In genomic region chr15:78944669-78945407, GRCh38 we compare ENCODE assay signal across 1 cellular context.
TF ChIP-seq lines count a peak whose summit lies in the region.

Gene CTSH, minus strand, starts transcription at chr15:78945046. Its CDS starts 65 bp downstream, at chr15:78944981.

TF ChIP-seq in WTC11, 78 proteins besides CTCF, POLR2A, EP300 and RAD21 (continued from another document and continues in another):
- TF ChIP-seq FOXP4 (CRISPR knock-in tag; IDR thresholded peaks at IDR 0.05) (peak; percentile 91), ATF6 (CRISPR knock-in tag; IDR thresholded peaks at IDR 0.05) (no peak), E2F1 (CRISPR knock-in tag; IDR thresholded peaks at IDR 0.05) (no peak), MYBL2 (CRISPR knock-in tag; IDR thresholded peaks at IDR 0.05) (no peak), TEAD4 (CRISPR knock-in tag; IDR thresholded peaks at IDR 0.05) (peak; percentile 17; the same call in 1 of the 2 replicates), NFE2L1 (CRISPR knock-in tag; IDR thresholded peaks at IDR 0.05) (no peak), ZMAT4 (CRISPR knock-in tag; IDR thresholded peaks at IDR 0.05) (no peak), ZNF423 (CRISPR knock-in tag; IDR thresholded peaks at IDR 0.05) (no peak), E2F5 (CRISPR knock-in tag; IDR thresholded peaks at IDR 0.05) (peak; percentile 97), HMGXB4 (CRISPR knock-in tag; IDR thresholded peaks at IDR 0.05) (peak; percentile 80; the same call in 1 of the 2 replicates), ERG (CRISPR knock-in tag; IDR thresholded peaks at IDR 0.05) (no peak), SMAD4 (CRISPR knock-in tag; IDR thresholded peaks at IDR 0.05) (no peak), PRDM15 (CRISPR knock-in tag; IDR thresholded peaks at IDR 0.05) (no peak), ZBTB43 (CRISPR knock-in tag; IDR thresholded peaks at IDR 0.05) (no peak), MXD4 (CRISPR knock-in tag; IDR thresholded peaks at IDR 0.05; ENCODE audit: borderline replicate concordance) (no peak), NR2C2 (CRISPR knock-in tag; IDR thresholded peaks at IDR 0.05) (no peak), PREB (CRISPR knock-in tag; IDR thresholded peaks at IDR 0.05; ENCODE audit: borderline replicate concordance) (no peak), ZBTB21 (CRISPR knock-in tag; IDR thresholded peaks at IDR 0.05; ENCODE audit: borderline replicate concordance) (0 out of 2 replicates have a peak, but pooled peaks have one; percentile 55), GRHL2 (CRISPR knock-in tag; IDR thresholded peaks at IDR 0.05; ENCODE audit: insufficient replicate concordance, severe bottlenecking) (no peak), ELF4 (CRISPR knock-in tag; IDR thresholded peaks at IDR 0.05; ENCODE audit: low read depth) (no peak), FOXK1 (CRISPR knock-in tag; IDR thresholded peaks at IDR 0.05) (peak; percentile 54; the same call in 1 of the 2 replicates), ARID4B (CRISPR knock-in tag; IDR thresholded peaks at IDR 0.05; ENCODE audit: borderline replicate concordance) (no peak), PRRX2 (CRISPR knock-in tag; IDR thresholded peaks at IDR 0.05) (no peak), ZNF263 (CRISPR knock-in tag; IDR thresholded peaks at IDR 0.05; ENCODE audit: low read depth) (peak; percentile 67; the same call in 1 of the 2 replicates), ATF1 (CRISPR knock-in tag; IDR thresholded peaks at IDR 0.05) (no peak), ZNF396 (CRISPR knock-in tag; IDR thresholded peaks at IDR 0.05; ENCODE audit: borderline replicate concordance) (no peak), FOXP1 (CRISPR knock-in tag; IDR thresholded peaks at IDR 0.05; ENCODE audit: borderline replicate concordance) (peak; percentile 86), SP1 (CRISPR knock-in tag; conservative IDR thresholded peaks at IDR 0.05) (peak; percentile 66; the same call in 1 of the 2 replicates), ATF3 (CRISPR knock-in tag; conservative IDR thresholded peaks at IDR 0.05) (no peak), SOX15 (CRISPR knock-in tag; IDR thresholded peaks at IDR 0.05) (no peak), CDX4 (CRISPR knock-in tag; IDR thresholded peaks at IDR 0.05; ENCODE audit: borderline replicate concordance) (no peak), ESRRA (CRISPR knock-in tag; IDR thresholded peaks at IDR 0.05; ENCODE audit: borderline replicate concordance) (no peak)
